8 cellular contexts compared by ENCODE assay signal in the genomic region with DNA sequence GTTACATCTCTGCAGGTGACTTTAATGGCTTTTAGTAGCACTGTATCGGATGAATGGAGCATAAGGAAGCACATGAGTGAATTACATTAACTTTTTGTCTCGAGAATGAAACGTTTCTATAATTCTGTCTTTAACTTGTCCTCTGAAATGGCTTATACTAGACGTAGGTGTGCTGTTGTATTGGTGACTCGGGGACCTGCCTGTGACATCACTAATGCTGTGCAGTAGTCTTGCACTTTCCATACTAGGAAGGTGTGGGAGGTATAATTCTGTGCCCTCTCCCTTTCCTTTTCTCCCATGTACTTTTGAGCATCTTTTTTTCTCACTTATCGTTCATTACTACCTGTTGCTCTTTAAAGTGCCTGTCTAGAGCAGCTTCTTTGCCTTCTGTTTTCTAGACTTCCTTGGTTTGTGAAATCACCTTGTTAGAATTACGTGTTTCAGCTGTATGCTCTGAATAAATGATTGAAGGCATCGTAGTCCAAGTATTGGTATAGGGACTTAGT.
DNase-seq lines count a peak whose midpoint lies in the region; ATAC-seq lines count a peak whose summit lies in the region.

No MANE protein-coding gene starts in this region.

- DNase-seq in DMS79 treated with DMSO at 0.1 percent for 48 hours (lab: John Stamatoyannopoulos, UW) (peak; percentile 44), DMS79 (lab: John Stamatoyannopoulos, UW) (no peak), kidney tubule cell (ENCODE audit: low spot score) (peak; percentile 19), NK-92 (lab: John Stamatoyannopoulos, UW; ENCODE audit: unreplicated experiment) (no peak)
- DNase-seq in activated naive CD4-positive, alpha-beta T cell treated with anti-CD3 and anti-CD28 coated beads, Interleukin-2, amount 50 U/mL, for 16 hours = peak; percentile 18
- no peak for DNase-seq in stimulated activated naive CD8-positive, alpha-beta T cell treated with anti-CD3 and anti-CD28 coated beads, Interleukin-15, amount 100 ng/mL, for 72 hours

- H3K27ac Mint-ChIP-seq in stimulated activated naive CD8-positive, alpha-beta T cell treated with anti-CD3 and anti-CD28 coated beads, Interleukin-15, amount 100 ng/mL, for 72 hours = peak overlapping the region; percentile 91 to 97

- H3K9me3 Mint-ChIP-seq in stimulated activated naive CD8-positive, alpha-beta T cell treated with anti-CD3 and anti-CD28 coated beads, Interleukin-15, amount 100 ng/mL, for 72 hours = no peaks in the 10 kb centered on the region

- ATAC-seq in HG03520 (IDR thresholded peaks at IDR 0.05; ENCODE audit: unreplicated experiment) = peak; percentile 31
- ATAC-seq in stimulated activated naive CD8-positive, alpha-beta T cell treated with anti-CD3 and anti-CD28 coated beads, Interleukin-15, amount 100 ng/mL, for 72 hours = peak; percentile 47
- ATAC-seq in HG03354 (IDR thresholded peaks at IDR 0.05; ENCODE audit: poor library complexity, severe bottlenecking, unreplicated experiment) = no peak

- no peaks in the 10 kb centered on the region for H3K27me3 Mint-ChIP-seq in stimulated activated naive CD8-positive, alpha-beta T cell treated with anti-CD3 and anti-CD28 coated beads, Interleukin-15, amount 100 ng/mL, for 72 hours

- H3K4me1 Mint-ChIP-seq in stimulated activated naive CD8-positive, alpha-beta T cell treated with anti-CD3 and anti-CD28 coated beads, Interleukin-15, amount 100 ng/mL, for 72 hours = peaks cover 48% of the 10 kb centered on the region

- peak overlapping the region; percentile 95 to 96 for H3K4me3 Mint-ChIP-seq in stimulated activated naive CD8-positive, alpha-beta T cell treated with anti-CD3 and anti-CD28 coated beads, Interleukin-15, amount 100 ng/mL, for 72 hours

Comparison
In these comparisons a context has a peak if more than half of its experiments do, and no peak if none do; other contexts are left out.
1. DNase-seq: peak in DMS79 treated with DMSO at 0.1 percent for 48 hours (single experiment), activated naive CD4-positive, alpha-beta T cell treated with anti-CD3 and anti-CD28 coated beads, Interleukin-2, amount 50 U/mL, for 16 hours (single experiment) and kidney tubule cell (single experiment); none in DMS79 (single experiment), stimulated activated naive CD8-positive, alpha-beta T cell treated with anti-CD3 and anti-CD28 coated beads, Interleukin-15, amount 100 ng/mL, for 72 hours (0 of 2) and NK-92 (single experiment).